In the genomic region with DNA sequence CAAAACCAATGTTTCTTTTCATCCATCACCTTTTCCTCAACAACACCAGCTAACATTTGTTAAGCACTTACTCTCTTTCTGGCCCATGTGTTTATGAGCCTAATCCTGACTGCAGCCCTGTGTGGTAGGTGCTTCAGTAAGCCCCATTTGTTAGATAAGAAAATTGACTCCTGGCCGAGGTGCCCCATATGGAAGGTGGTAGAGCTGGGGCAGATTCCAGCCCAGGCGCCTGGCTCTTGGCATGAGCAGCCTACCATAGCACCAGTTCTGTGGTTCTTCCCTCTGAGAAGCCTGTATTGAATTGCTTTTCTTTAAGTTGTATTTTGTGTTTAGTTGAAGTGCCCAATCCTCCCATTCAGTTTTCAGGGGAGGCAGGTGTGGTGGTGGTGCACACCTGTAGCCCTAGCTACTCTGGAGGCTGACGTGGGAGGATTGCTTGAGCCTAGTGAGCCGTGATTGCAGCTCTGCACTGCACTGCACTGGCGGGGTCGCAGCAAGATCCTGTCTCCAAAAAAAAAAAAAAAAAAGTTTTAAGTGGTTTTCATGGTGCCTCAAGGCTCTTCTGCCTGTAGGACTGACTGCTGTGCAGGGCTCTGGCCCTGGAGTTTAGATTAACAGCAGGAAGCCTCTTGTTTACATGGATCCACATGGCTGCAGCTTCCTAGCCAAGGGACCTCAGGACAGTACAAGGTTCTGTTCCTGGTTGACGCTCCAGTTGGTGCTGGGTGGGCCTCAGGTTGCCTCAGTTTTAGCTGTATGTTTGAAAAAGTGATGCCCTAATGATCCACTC, we compare ENCODE assay signal across 11 cellular contexts.
DNase-seq lines count a peak whose midpoint lies in the region; ATAC-seq, FAIRE-seq and TF ChIP-seq lines count a peak whose summit lies in the region.
"Had no signal": no experiment of that assay in that cellular context is flagged by ENCODE, and none has a peak within 500 bp of the region (broad histone marks: within the 10 kb centered on the region; RNA-seq: fewer than 3 reads in every experiment).

No MANE protein-coding gene starts in this region.

- TF ChIP-seq CTCF in D721Med (IDR thresholded peaks at IDR 0.05; ENCODE audit: insufficient read depth, missing control alignments) (no peak), lower lobe of right lung (IDR thresholded peaks at IDR 0.05) (no peak)

- H3K4me2 ChIP-seq in BLaER1 (peak overlapping the region; percentile 20), mesenchymal stem cell (ENCODE audit: low read length, poor library complexity, severe bottlenecking) (no peak overlapping the region)

- no peaks in the 10 kb centered on the region for H3K36me3 Mint-ChIP-seq in CD4-positive, alpha-beta memory T cell
- H3K36me3 Mint-ChIP-seq in activated T-helper 1 cell treated with anti-CD3 and anti-CD28 coated beads, Interleukin-12 subunit alpha, Interleukin-12 subunit beta, Interleukin-2, Interleukin-4 antibody, amounts not matched to agents 30 ng/mL and 10 ng/mL and 1 ng/mL, durations not matched to agents 14 hours and 24 hours and 36 hours (ENCODE audit: low read depth) = peaks cover 5% of the 10 kb centered on the region

- CTCF ChIA-PET in CD4-positive, alpha-beta memory T cell (lab: Charles Lee; ENCODE audit: partially characterized antibody) = interaction anchor here (0.9 to 8.3 kb wide), 4 partner anchors 9 to 276 kb away, joined by 3 to 81 read pairs (median 8); no protein-coding TSS in a partner anchor

- 36% methylated on average over 7 of the region's 7 CpGs for WGBS in mesenchymal stem cell

- peak overlapping the region; percentile 87 for H4K8ac ChIP-seq in mesenchymal stem cell (ENCODE audit: low read length)

- H3K14ac ChIP-seq in mesenchymal stem cell (ENCODE audit: low read length in 2 of 2) = peak overlapping the region in 1 of 2 experiments; percentile 20

- no peaks in the 10 kb centered on the region for H3K36me3 ChIP-seq in BLaER1
- H3K36me3 ChIP-seq in CD4-positive, alpha-beta memory T cell (ENCODE audit: insufficient read depth, low read length) = no peaks in the 10 kb centered on the region
- H3K36me3 ChIP-seq in mesenchymal stem cell (ENCODE audit: control insufficient read depth in 1 of 2, insufficient read depth in 2 of 2, low read depth in 1 of 2, low read length in 2 of 2) = peaks cover 0 to 4% of the 10 kb centered on the region in 2 experiments
- H3K36me3 ChIP-seq in lower lobe of right lung = no peaks in the 10 kb centered on the region

- H3K9me3 Mint-ChIP-seq in CD4-positive, alpha-beta memory T cell = no peaks in the 10 kb centered on the region
- H3K9me3 Mint-ChIP-seq in activated T-helper 1 cell treated with anti-CD3 and anti-CD28 coated beads, Interleukin-12 subunit alpha, Interleukin-12 subunit beta, Interleukin-2, Interleukin-4 antibody, amounts not matched to agents 30 ng/mL and 10 ng/mL and 1 ng/mL, durations not matched to agents 14 hours and 24 hours and 36 hours = no peaks in the 10 kb centered on the region

- no peak overlapping the region for H3K9ac ChIP-seq in BLaER1
- H3K9ac ChIP-seq in mesenchymal stem cell (ENCODE audit: low read length) = no peak overlapping the region

- peak overlapping the region in 1 of 2 experiments; percentile 61 for H2BK12ac ChIP-seq in mesenchymal stem cell (ENCODE audit: low read length in 2 of 2)

- no peaks in the 10 kb centered on the region for H4K20me1 ChIP-seq in BLaER1

- H3K27ac Mint-ChIP-seq in CD4-positive, alpha-beta memory T cell = peak overlapping the region; percentile 3 to 84 (median 63)
- peak overlapping the region; percentile 97 for H3K27ac Mint-ChIP-seq in activated T-helper 1 cell treated with anti-CD3 and anti-CD28 coated beads, Interleukin-12 subunit alpha, Interleukin-12 subunit beta, Interleukin-2, Interleukin-4 antibody, amounts not matched to agents 30 ng/mL and 10 ng/mL and 1 ng/mL, durations not matched to agents 14 hours and 24 hours and 36 hours

- no peak overlapping the region for H2AK5ac ChIP-seq in mesenchymal stem cell (ENCODE audit: low read length, severe bottlenecking)

- peaks cover 5% of the 10 kb centered on the region; the same call in 1 of the 2 replicates for H3K9me3 ChIP-seq in BLaER1
- H3K9me3 ChIP-seq in CD4-positive, alpha-beta memory T cell (ENCODE audit: control insufficient read depth in 1 of 2, low read length in 2 of 2) = no peaks in the 10 kb centered on the region
- no peaks in the 10 kb centered on the region for H3K9me3 ChIP-seq in mesenchymal stem cell (ENCODE audit: control insufficient read depth, low read length)
- H3K9me3 ChIP-seq in lower lobe of right lung = no peaks in the 10 kb centered on the region
- H3K9me3 ChIP-seq: body of pancreas had no signal

- DNase-seq in CD4-positive, alpha-beta memory T cell = no peak
- no peak for DNase-seq in activated T-helper 1 cell treated with anti-CD3 and anti-CD28 coated beads, Interleukin-12 subunit alpha, Interleukin-12 subunit beta, Interleukin-2, Interleukin-4 antibody, amounts not matched to agents 30 ng/mL and 10 ng/mL and 1 ng/mL, durations not matched to agents 14 hours and 24 hours and 36 hours (ENCODE audit: low spot score)
- DNase-seq in mesenchymal stem cell = peak; percentile 42
- DNase-seq in RCC 7860 (ENCODE audit: low spot score) = no peak
- no peak for DNase-seq in stimulated activated CD4-positive, alpha-beta T cell treated with anti-CD3 and anti-CD28 coated beads, Interleukin-4, amount 100 ng/mL, for 24 hours
- no peak for DNase-seq in D721Med (ENCODE audit: insufficient read length, low spot score)
- no peak for DNase-seq in lower lobe of right lung
- DNase-seq: NCI-H510A treated with DMSO at 0.1 percent for 48 hours had no signal

- no peak overlapping the region for H2BK5ac ChIP-seq in mesenchymal stem cell (ENCODE audit: low read depth, low read length, poor library complexity, severe bottlenecking)

- no peaks in the 10 kb centered on the region; the same call in 1 of the 2 replicates for H3K27me3 ChIP-seq in BLaER1
- no peaks in the 10 kb centered on the region for H3K27me3 ChIP-seq in CD4-positive, alpha-beta memory T cell (ENCODE audit: insufficient read depth, low read length)
- H3K27me3 ChIP-seq in mesenchymal stem cell (ENCODE audit: control insufficient read depth in 1 of 2, insufficient read depth in 1 of 2, low read length in 2 of 2) = no peaks in the 10 kb centered on the region
- no peaks in the 10 kb centered on the region for H3K27me3 ChIP-seq in lower lobe of right lung (ENCODE audit: low read depth)
- H3K27me3 ChIP-seq: body of pancreas had no signal

- H3K27ac ChIP-seq in BLaER1 = no peak overlapping the region
- no peak overlapping the region for H3K27ac ChIP-seq in CD4-positive, alpha-beta memory T cell (ENCODE audit: low read depth, low read length)
- no peak overlapping the region for H3K27ac ChIP-seq in mesenchymal stem cell (ENCODE audit: low read length, poor library complexity, severe bottlenecking)
- H3K27ac ChIP-seq in lower lobe of right lung = no peak overlapping the region
- H3K27ac ChIP-seq: body of pancreas had no signal

- H3K4me3 ChIP-seq in BLaER1 = no peak overlapping the region
- H3K4me3 ChIP-seq in CD4-positive, alpha-beta memory T cell (ENCODE audit: low read length in 2 of 2) = no peak overlapping the region
- H3K4me3 ChIP-seq in mesenchymal stem cell (ENCODE audit: insufficient read depth in 1 of 2, low read depth in 1 of 2, low read length in 2 of 2) = no peak overlapping the region
- H3K4me3 ChIP-seq in lower lobe of right lung = no peak overlapping the region
- H3K4me3 ChIP-seq: body of pancreas had no signal

- intact Hi-C loops in CD4-positive, alpha-beta memory T cell (cut with micrococcal nuclease) = loop anchor here (5.0 kb wide), 1 partner anchor 122 kb away; no protein-coding TSS in a partner anchor
- intact Hi-C loops in activated T-helper 1 cell treated with anti-CD3 and anti-CD28 coated beads, Interleukin-12 subunit alpha, Interleukin-12 subunit beta, Interleukin-2, Interleukin-4 antibody, amounts not matched to agents 30 ng/mL and 10 ng/mL and 1 ng/mL, durations not matched to agents 14 hours and 24 hours and 36 hours (cut with micrococcal nuclease) = loop anchor here (2.0 to 10.0 kb wide), 4 partner anchors 45 to 555 kb away; partner anchors contain the start of genes CRYZL1 and ITSN1
- intact Hi-C loops in lower lobe of right lung (cut with DNase I) = no loop called here

- peak overlapping the region; percentile 19 for H2BK15ac ChIP-seq in mesenchymal stem cell (ENCODE audit: low read depth, poor library complexity, severe bottlenecking)

- no peaks in the 10 kb centered on the region for H3K27me3 Mint-ChIP-seq in CD4-positive, alpha-beta memory T cell
- H3K27me3 Mint-ChIP-seq in activated T-helper 1 cell treated with anti-CD3 and anti-CD28 coated beads, Interleukin-12 subunit alpha, Interleukin-12 subunit beta, Interleukin-2, Interleukin-4 antibody, amounts not matched to agents 30 ng/mL and 10 ng/mL and 1 ng/mL, durations not matched to agents 14 hours and 24 hours and 36 hours (ENCODE audit: insufficient read depth) = no peaks in the 10 kb centered on the region

- H3K4me1 ChIP-seq in BLaER1 = peaks cover 21% of the 10 kb centered on the region
- H3K4me1 ChIP-seq in CD4-positive, alpha-beta memory T cell (ENCODE audit: insufficient read depth, low read length) = peaks cover 34% of the 10 kb centered on the region
- H3K4me1 ChIP-seq in mesenchymal stem cell (ENCODE audit: control insufficient read depth, insufficient read depth, low read depth, low read length) = peaks cover 29% of the 10 kb centered on the region
- peaks cover 31% of the 10 kb centered on the region for H3K4me1 ChIP-seq in lower lobe of right lung

- peak overlapping the region; percentile 57 for H4K91ac ChIP-seq in mesenchymal stem cell (ENCODE audit: low read length)

- no peak for ATAC-seq in lower lobe of right lung
- ATAC-seq: body of pancreas had no signal

- peak overlapping the region; percentile 49 to 86 for H3K18ac ChIP-seq in mesenchymal stem cell (ENCODE audit: low read depth in 1 of 2, low read length in 2 of 2)

- FAIRE-seq in RCC 7860 (lab: Jason Lieb, UNC) (no peak), D721Med (lab: Jason Lieb, UNC) (no peak)
- FAIRE-seq: GM12892 had no signal

- H2BK120ac ChIP-seq in mesenchymal stem cell (ENCODE audit: low read depth, low read length) = peak overlapping the region; percentile 24

- peaks cover 29 to 54% (median 36%) of the 10 kb centered on the region in 4 donors for H3K4me1 Mint-ChIP-seq in CD4-positive, alpha-beta memory T cell
- H3K4me1 Mint-ChIP-seq in activated T-helper 1 cell treated with anti-CD3 and anti-CD28 coated beads, Interleukin-12 subunit alpha, Interleukin-12 subunit beta, Interleukin-2, Interleukin-4 antibody, amounts not matched to agents 30 ng/mL and 10 ng/mL and 1 ng/mL, durations not matched to agents 14 hours and 24 hours and 36 hours (ENCODE audit: low read depth) = peaks cover 73% of the 10 kb centered on the region

- peak overlapping the region; percentile 51 for H2AFZ ChIP-seq in mesenchymal stem cell (ENCODE audit: low read depth, low read length)

- peak overlapping the region in 6 of 8 donors; percentile 11 to 81 (median 60) for H3K4me3 Mint-ChIP-seq in CD4-positive, alpha-beta memory T cell
- peak overlapping the region; percentile 45 for H3K4me3 Mint-ChIP-seq in activated T-helper 1 cell treated with anti-CD3 and anti-CD28 coated beads, Interleukin-12 subunit alpha, Interleukin-12 subunit beta, Interleukin-2, Interleukin-4 antibody, amounts not matched to agents 30 ng/mL and 10 ng/mL and 1 ng/mL, durations not matched to agents 14 hours and 24 hours and 36 hours

- POLR2A ChIA-PET in CD4-positive, alpha-beta memory T cell (lab: Charles Lee; ENCODE audit: partially characterized antibody) = interaction anchor here (0.6 to 2.7 kb wide), 7 partner anchors 8 to 275 kb away, joined by 3 to 16 read pairs (median 4); no protein-coding TSS in a partner anchor

- peaks cover 1% of the 10 kb centered on the region for H3K79me1 ChIP-seq in mesenchymal stem cell (replicated peaks; ENCODE audit: low read length, poor library complexity, severe bottlenecking)

- peak overlapping the region; percentile 49 to 76 for H3K4ac ChIP-seq in mesenchymal stem cell (ENCODE audit: low read depth in 1 of 2, low read length in 2 of 2)

- H3K23ac ChIP-seq in mesenchymal stem cell (ENCODE audit: low read length in 2 of 2) = no peak overlapping the region
